In the genomic region with DNA sequence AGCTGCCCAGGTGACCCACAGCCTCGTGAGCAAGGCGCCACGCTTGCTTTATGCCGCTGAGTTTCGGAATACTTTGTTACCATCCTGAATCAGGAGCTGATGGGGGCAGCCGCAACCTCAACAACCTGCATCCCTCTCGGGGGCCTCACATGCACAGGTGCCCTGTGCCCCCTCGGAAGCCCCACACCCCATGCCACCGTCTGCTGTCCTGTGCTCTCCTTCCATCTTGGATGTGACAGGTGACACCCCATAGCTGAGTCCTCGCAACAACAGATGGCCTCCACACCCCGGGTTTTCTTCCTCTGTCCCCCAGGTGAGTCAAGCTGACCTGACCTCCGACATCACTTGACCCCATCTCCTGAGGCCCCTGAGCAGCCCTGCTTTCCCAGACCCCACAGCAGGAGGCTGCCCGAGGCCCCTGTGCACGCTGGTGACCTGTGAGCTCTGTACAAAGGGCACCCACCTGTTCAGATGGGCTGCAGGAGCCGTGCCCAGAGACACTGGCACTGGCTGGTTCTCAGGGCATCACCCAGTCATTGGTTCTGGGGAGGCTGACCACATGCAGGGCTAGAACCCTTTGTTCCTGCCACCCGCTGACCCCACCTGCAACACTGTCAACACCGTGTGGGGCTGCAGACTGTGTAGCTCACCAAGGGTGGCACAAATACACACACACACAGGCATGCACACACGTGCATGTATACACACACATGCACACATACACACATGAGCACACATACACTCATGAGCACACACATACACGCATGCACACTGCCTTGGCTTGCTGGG, we compare ENCODE assay signal across 19 cellular contexts.
"Had no signal": no experiment of that assay in that cellular context is flagged by ENCODE, and none has a peak within 500 bp of the region (broad histone marks: within the 10 kb centered on the region; RNA-seq: fewer than 3 reads in every experiment).

No MANE protein-coding gene starts in this region.

- H3K9me3 ChIP-seq: esophagus squamous epithelium, ovary, psoas muscle, thoracic aorta, upper lobe of left lung had no signal

- H3K4me1 Mint-ChIP-seq: stimulated activated effector memory CD8-positive, alpha-beta T cell treated with anti-CD3 and anti-CD28 coated beads, Interleukin-12 subunit alpha, Interleukin-12 subunit beta, amount 100 ng/mL, for 72 hours had no signal

- H3K27me3 ChIP-seq: cardiac muscle cell, ovary, upper lobe of left lung had no signal

- H3K9me3 Mint-ChIP-seq: activated naive CD4-positive, alpha-beta T cell treated with anti-CD3 and anti-CD28 coated beads, Interleukin-2, amount 50 U/mL, for 72 hours; neural crest cell; stimulated activated effector memory CD8-positive, alpha-beta T cell treated with anti-CD3 and anti-CD28 coated beads, Interleukin-12 subunit alpha, Interleukin-12 subunit beta, amount 100 ng/mL, for 72 hours; T-helper 1 cell treated with Interleukin-12 subunit alpha and Interleukin-12 subunit beta and Interleukin-4 antibody, amounts not matched to agents 30 μg/mL and 1 μg/mL, for 36 hours had no signal

- H3K27ac Mint-ChIP-seq: stimulated activated effector memory CD8-positive, alpha-beta T cell treated with anti-CD3 and anti-CD28 coated beads, Interleukin-12 subunit alpha, Interleukin-12 subunit beta, amount 100 ng/mL, for 72 hours; T-helper 1 cell treated with Interleukin-12 subunit alpha and Interleukin-12 subunit beta and Interleukin-4 antibody, amounts not matched to agents 30 μg/mL and 1 μg/mL, for 36 hours had no signal

- H3K4me3 Mint-ChIP-seq: neural crest cell; stimulated activated effector memory CD8-positive, alpha-beta T cell treated with anti-CD3 and anti-CD28 coated beads, Interleukin-12 subunit alpha, Interleukin-12 subunit beta, amount 100 ng/mL, for 72 hours; T-helper 1 cell treated with Interleukin-12 subunit alpha and Interleukin-12 subunit beta and Interleukin-4 antibody, amounts not matched to agents 30 μg/mL and 1 μg/mL, for 36 hours had no signal

- H3K27ac ChIP-seq: cardiac muscle cell, esophagus squamous epithelium, ovary, psoas muscle, thoracic aorta, upper lobe of left lung had no signal

- H3K4me1 ChIP-seq: esophagus squamous epithelium, psoas muscle, upper lobe of left lung had no signal

- H3K4me3 ChIP-seq: cardiac muscle cell, esophagus squamous epithelium, ovary, psoas muscle, smooth muscle cell, thoracic aorta, upper lobe of left lung had no signal

- H3K36me3 ChIP-seq: cardiac muscle cell, esophagus squamous epithelium, ovary, thoracic aorta, upper lobe of left lung had no signal

- DNase-seq: activated CD4-positive, alpha-beta T cell treated with anti-CD3 and anti-CD28 coated beads for 1 hour; activated CD4-positive, alpha-beta T cell treated with anti-CD3 and anti-CD28 coated beads, Interleukin-2, amount 50 U/mL, for 48 hours; activated gamma-delta T cell treated with Interleukin-2 at 50 U/mL for 16 hours; amniotic stem cell; dermis blood vessel endothelial cell; effector memory CD4-positive, alpha-beta T cell; esophagus squamous epithelium; left colon; psoas muscle; stimulated activated CD4-positive, alpha-beta T cell treated with anti-CD3 and anti-CD28 coated beads, Interleukin-4, amount 100 ng/mL, for 24 hours; upper lobe of left lung had no signal

- ATAC-seq: left colon; stimulated activated effector memory CD8-positive, alpha-beta T cell treated with anti-CD3 and anti-CD28 coated beads, Interleukin-12 subunit alpha, Interleukin-12 subunit beta, amount 100 ng/mL, for 72 hours had no signal

- H3K36me3 Mint-ChIP-seq: activated naive CD4-positive, alpha-beta T cell treated with anti-CD3 and anti-CD28 coated beads, Interleukin-2, amount 50 U/mL, for 72 hours; stimulated activated effector memory CD8-positive, alpha-beta T cell treated with anti-CD3 and anti-CD28 coated beads, Interleukin-12 subunit alpha, Interleukin-12 subunit beta, amount 100 ng/mL, for 72 hours had no signal
